ENCODE assay signal across 8 cellular contexts in the genomic region with DNA sequence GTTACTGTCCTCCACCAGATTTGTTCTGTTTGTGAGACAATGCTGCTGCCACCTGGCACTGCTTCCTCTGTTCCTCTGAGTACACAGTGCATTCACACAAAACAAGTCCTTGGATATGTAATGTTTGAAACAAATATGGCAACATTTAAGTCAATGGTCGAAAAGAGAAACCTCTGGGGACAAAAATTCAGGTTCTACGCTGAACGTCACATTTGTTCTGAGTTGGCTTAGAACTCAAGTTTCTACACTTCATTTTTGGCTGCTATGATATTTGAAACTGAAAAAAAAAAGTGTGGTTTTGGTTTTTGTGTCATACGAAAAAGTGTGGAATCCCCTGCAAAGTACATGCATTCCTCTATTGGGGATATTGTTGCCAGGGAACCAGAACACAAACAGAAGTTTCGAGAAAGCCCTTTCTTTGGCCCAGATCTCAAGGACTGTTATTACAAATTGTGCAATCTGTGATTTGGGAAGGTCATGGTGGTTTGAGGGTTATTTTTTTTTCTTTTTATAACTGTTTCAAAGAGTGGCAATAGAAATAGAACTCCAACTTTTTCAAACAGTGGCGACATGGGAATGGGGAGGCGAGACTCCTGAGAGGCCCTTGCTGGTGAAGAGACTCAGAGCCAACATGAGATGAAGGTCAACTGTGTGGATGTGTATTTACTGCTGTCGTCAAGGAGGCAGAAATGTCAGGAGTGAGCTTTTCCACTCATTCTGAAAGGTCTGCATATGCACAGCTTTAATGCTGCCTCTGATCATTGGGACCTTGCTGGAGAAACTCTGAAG.
DNase-seq lines count a peak whose midpoint lies in the region; ATAC-seq and TF ChIP-seq lines count a peak whose summit lies in the region.

No MANE protein-coding gene starts in this region.

- 20 to 30% (median 28%) methylated on average over 8 of the region's 8 CpGs for WGBS in psoas muscle, 3 donors

- H3K36me3 ChIP-seq in BLaER1 (no peaks in the 10 kb centered on the region), OCI-LY3 (replicated peaks; ENCODE audit: low read depth, low read length) (no peaks in the 10 kb centered on the region), psoas muscle (ENCODE audit: insufficient read depth in 1 of 2, low read depth in 1 of 2) (no peaks in the 10 kb centered on the region)
- H3K36me3 ChIP-seq in effector memory CD4-positive, alpha-beta T cell (ENCODE audit: control insufficient read depth, insufficient read depth, low read length), result no peaks in the 10 kb centered on the region

- H3K27ac ChIP-seq in BLaER1 (no peak overlapping the region), OCI-LY3 (ENCODE audit: low read length) (no peak overlapping the region), psoas muscle (peak overlapping the region; percentile 58)
- peak overlapping the region; percentile 82 for H3K27ac ChIP-seq in effector memory CD4-positive, alpha-beta T cell (ENCODE audit: insufficient read depth, low read length, poor library complexity, severe bottlenecking)

- H3K27me3 ChIP-seq in BLaER1, result no peaks in the 10 kb centered on the region
- no peaks in the 10 kb centered on the region for H3K27me3 ChIP-seq in OCI-LY3 (ENCODE audit: low read depth, low read length)
- H3K27me3 ChIP-seq in effector memory CD4-positive, alpha-beta T cell (replicated peaks; ENCODE audit: control insufficient read depth, insufficient read depth, low read length, poor library complexity, severe bottlenecking), result no peaks in the 10 kb centered on the region
- no peaks in the 10 kb centered on the region for H3K27me3 ChIP-seq in psoas muscle (ENCODE audit: insufficient read depth in 3 of 3, low read length in 2 of 3)

- H3K4me1 ChIP-seq in BLaER1 (peaks cover 27% of the 10 kb centered on the region), OCI-LY3 (ENCODE audit: low read length) (peaks cover 5% of the 10 kb centered on the region; the same call in 1 of the 2 replicates), psoas muscle (peaks cover 3% of the 10 kb centered on the region)
- peaks cover 24% of the 10 kb centered on the region for H3K4me1 ChIP-seq in effector memory CD4-positive, alpha-beta T cell (ENCODE audit: control insufficient read depth, insufficient read depth, low read length, poor library complexity, severe bottlenecking)

- ATAC-seq in GM21447 (IDR thresholded peaks at IDR 0.05; ENCODE audit: unreplicated experiment), result peak; percentile 72
- peak; percentile 54 to 79 (median 68) for ATAC-seq in psoas muscle

- intact Hi-C loops in psoas muscle (cut with DNase I), result no loop called here

- DNase-seq in effector memory CD4-positive, alpha-beta T cell, result peak; percentile 14 to 36 (median 24)
- DNase-seq in psoas muscle (peak; percentile 38 to 71), NCI-H774 (lab: John Stamatoyannopoulos, UW) (no peak), NCI-H82 treated with DMSO at 0.1 percent for 48 hours (lab: John Stamatoyannopoulos, UW; ENCODE audit: unreplicated experiment) (no peak), KG1 (lab: John Stamatoyannopoulos, UW) (no peak)

- H3K4me3 ChIP-seq in BLaER1, result no peak overlapping the region
- no peak overlapping the region for H3K4me3 ChIP-seq in OCI-LY3 (ENCODE audit: low read length)
- peak overlapping the region; percentile 3 for H3K4me3 ChIP-seq in effector memory CD4-positive, alpha-beta T cell (ENCODE audit: insufficient read depth, low read depth, low read length, poor library complexity, severe bottlenecking)
- H3K4me3 ChIP-seq in psoas muscle, result no peak overlapping the region

- H3K9ac ChIP-seq in BLaER1 (no peak overlapping the region), OCI-LY3 (ENCODE audit: low read length) (no peak overlapping the region)

- TF ChIP-seq CTCF in OCI-LY3 (IDR thresholded peaks at IDR 0.05; ENCODE audit: low read depth, low read length) (no peak), psoas muscle (IDR thresholded peaks at IDR 0.05) (no peak)

- peak overlapping the region; percentile 37 for H3K4me2 ChIP-seq in BLaER1
- peak overlapping the region; percentile 18; the same call in 1 of the 2 replicates for H3K4me2 ChIP-seq in OCI-LY3 (ENCODE audit: low read length)

- no peaks in the 10 kb centered on the region for H4K20me1 ChIP-seq in BLaER1
- no peaks in the 10 kb centered on the region for H4K20me1 ChIP-seq in OCI-LY3 (ENCODE audit: insufficient read depth, low read length)

- H3K9me3 ChIP-seq in BLaER1, result peaks cover 19% of the 10 kb centered on the region; the same call in 1 of the 2 replicates
- no peaks in the 10 kb centered on the region for H3K9me3 ChIP-seq in OCI-LY3 (ENCODE audit: insufficient read depth, low read length)
- H3K9me3 ChIP-seq in effector memory CD4-positive, alpha-beta T cell (ENCODE audit: control insufficient read depth, low read length), result no peaks in the 10 kb centered on the region
- no peaks in the 10 kb centered on the region for H3K9me3 ChIP-seq in psoas muscle

- H2AFZ ChIP-seq in OCI-LY3 (ENCODE audit: low read depth, low read length), result no peak overlapping the region

- H3K79me2 ChIP-seq in OCI-LY3 (ENCODE audit: low read length), result no peaks in the 10 kb centered on the region

Comparison
In these comparisons a context has a peak if more than half of its experiments do, and no peak if none do; other contexts are left out.
1. H3K27ac ChIP-seq: peak in effector memory CD4-positive, alpha-beta T cell (single experiment) and psoas muscle (single experiment); none in BLaER1 (single experiment) and OCI-LY3 (single experiment).
2. DNase-seq: peak in effector memory CD4-positive, alpha-beta T cell (3 of 3) and psoas muscle (2 of 2); none in NCI-H774 (single experiment), NCI-H82 treated with DMSO at 0.1 percent for 48 hours (single experiment) and KG1 (single experiment).